Comparison of ENCODE assay signal across 28 cellular contexts in genomic region chr17:9568004-9568403, GRCh38. TPM values are rescaled to one million over a fixed set of nuclear protein-coding genes. Genes with fewer than 3 reads are reported as not detected.
"Had no signal": no experiment of that assay in that cellular context is flagged by ENCODE, and none has a peak within 500 bp of the region (broad histone marks: within the 10 kb centered on the region; RNA-seq: fewer than 3 reads in every experiment).

No MANE protein-coding gene starts in this region.

- H3K4me2 ChIP-seq: PC-9 had no signal

- H3K9me3 ChIP-seq: MG63, Peyer's patch, SJCRH30 had no signal

- DNase-seq: IMR-90, Karpas-422, KG1, MG63, NCI-H1092, NCI-H1105 treated with DMSO at 0.1 percent for 48 hours, NCI-H1417 treated with DMSO at 0.1 percent for 48 hours, NCI-H146, NCI-H187, NCI-H2029, NCI-H2081 treated with DMSO at 0.1 percent for 48 hours, NCI-H2171, NCI-H226, NCI-H446, NCI-H510A, NCI-H524 treated with DMSO at 0.1 percent for 48 hours, NCI-H69, NCI-H774, OCI-M1, PC-9, Peyer's patch, SHP77 treated with DMSO at 0.1 percent for 48 hours, SJCRH30 had no signal

- ATAC-seq: HepG2, Right ventricle myocardium inferior, SK-N-SH treated with all-trans-retinoic acid at 6 μM for 48 hours had no signal

- H3K4me1 ChIP-seq: Peyer's patch had no signal

- H3K4me3 ChIP-seq: MG63, PC-9, Peyer's patch, SJCRH30 had no signal

- H2AFZ ChIP-seq: PC-9 had no signal

- H3K27me3 ChIP-seq: MG63, Peyer's patch, SJCRH30 had no signal

- H3K27ac ChIP-seq: PC-9, Peyer's patch, SJCRH30 had no signal

RNA-seq across cellular contexts. Expression of gene CFAP52, which starts 8.4 kb away (rescaled TPM):
- total RNA-seq: HepG2, HT1080, IMR-90, PC-9, Peyer's patch, Right ventricle myocardium inferior, RPMI7951, SJCRH30 had no signal
- polyA plus RNA-seq: HepG2 had no signal
